ENCODE assay signal across 8 cellular contexts in the genomic region with DNA sequence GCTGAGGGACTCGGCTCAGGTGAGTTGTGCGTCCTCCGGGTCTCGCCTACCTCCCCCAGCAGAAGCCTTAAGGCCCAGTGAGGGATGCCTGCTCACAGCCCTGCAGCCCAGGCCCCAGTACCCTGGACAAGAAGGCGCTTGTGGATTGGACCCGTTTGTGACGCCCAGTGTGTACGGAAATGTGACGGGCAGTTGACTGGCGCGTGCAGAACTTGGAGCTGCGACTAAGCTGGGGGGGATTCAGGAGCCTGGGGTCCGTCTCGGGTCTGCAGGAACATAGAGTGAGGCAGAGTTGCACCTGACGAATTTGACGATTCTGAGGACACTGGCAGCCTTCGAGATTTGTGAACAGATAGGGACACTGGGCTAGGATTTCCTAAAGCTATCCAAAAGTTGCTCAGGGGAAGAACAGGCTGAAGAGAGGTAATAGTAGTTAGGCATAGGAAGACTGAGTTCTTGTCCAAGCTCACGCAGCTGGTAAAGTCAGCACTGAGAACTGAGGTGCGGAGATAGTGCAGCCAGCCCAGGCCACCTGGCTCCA. TPM values are rescaled to one million over a fixed set of nuclear protein-coding genes. Genes with fewer than 3 reads are reported as not detected.
DNase-seq lines count a peak whose midpoint lies in the region; ATAC-seq and TF ChIP-seq lines count a peak whose summit lies in the region.

No MANE protein-coding gene starts in this region.

- H3K4me1 ChIP-seq in DND-41 (ENCODE audit: insufficient read depth, low read length) (peaks cover 31% of the 10 kb centered on the region), Karpas-422 (ENCODE audit: low read length) (peaks cover 9% of the 10 kb centered on the region), neutrophil (ENCODE audit: control insufficient read depth in 1 of 2, insufficient read depth in 1 of 2, low read depth in 1 of 2, low read length in 1 of 2) (peaks cover 15 to 18% of the 10 kb centered on the region in 2 experiments)
- peaks cover 7% of the 10 kb centered on the region for H3K4me1 ChIP-seq in effector memory CD4-positive, alpha-beta T cell (ENCODE audit: control insufficient read depth, insufficient read depth, low read length, poor library complexity, severe bottlenecking)

- H3K27me3 ChIP-seq in DND-41 (ENCODE audit: insufficient read depth, low read length, poor library complexity) = no peaks in the 10 kb centered on the region
- H3K27me3 ChIP-seq in Karpas-422 (ENCODE audit: low read length) = no peaks in the 10 kb centered on the region
- H3K27me3 ChIP-seq in effector memory CD4-positive, alpha-beta T cell (replicated peaks; ENCODE audit: control insufficient read depth, insufficient read depth, low read length, poor library complexity, severe bottlenecking) = no peaks in the 10 kb centered on the region
- H3K27me3 ChIP-seq in neutrophil = peaks cover 4% of the 10 kb centered on the region

- H3K9me2 ChIP-seq in Karpas-422 (replicated peaks; ENCODE audit: insufficient read depth, low read length) = no peaks in the 10 kb centered on the region

- H3K4me3 ChIP-seq in DND-41 (ENCODE audit: low read depth in 1 of 2, low read length in 2 of 2) (peak overlapping the region; percentile 77 to 81), Karpas-422 (ENCODE audit: low read length) (peak overlapping the region; percentile 95), neutrophil (ENCODE audit: low read depth in 1 of 2, low read length in 1 of 2) (peak overlapping the region; percentile 70 to 84)
- peak overlapping the region; percentile 95 for H3K4me3 ChIP-seq in effector memory CD4-positive, alpha-beta T cell (ENCODE audit: insufficient read depth, low read depth, low read length, poor library complexity, severe bottlenecking)

- H3K27ac ChIP-seq in DND-41 (ENCODE audit: low read length) = peak overlapping the region; percentile 87
- H3K27ac ChIP-seq in Karpas-422 (ENCODE audit: low read length) = no peak overlapping the region; the same call in 1 of the 2 replicates
- peak overlapping the region; percentile 57 for H3K27ac ChIP-seq in effector memory CD4-positive, alpha-beta T cell (ENCODE audit: insufficient read depth, low read length, poor library complexity, severe bottlenecking)
- H3K27ac ChIP-seq in neutrophil = peak overlapping the region; percentile 46

- H3K9me3 ChIP-seq in DND-41 (ENCODE audit: insufficient read depth, low read length, severe bottlenecking) (peaks cover 50% of the 10 kb centered on the region), Karpas-422 (ENCODE audit: low read length) (peaks cover 54% of the 10 kb centered on the region), neutrophil (peaks cover 58% of the 10 kb centered on the region)
- peaks cover 33% of the 10 kb centered on the region for H3K9me3 ChIP-seq in effector memory CD4-positive, alpha-beta T cell (ENCODE audit: control insufficient read depth, low read length)

- H4K20me1 ChIP-seq in DND-41 (ENCODE audit: insufficient read depth, low read length) (peaks cover 24% of the 10 kb centered on the region; the same call in 1 of the 2 replicates), Karpas-422 (ENCODE audit: insufficient read depth, low read depth, low read length) (no peaks in the 10 kb centered on the region)

- H3K9ac ChIP-seq in DND-41 (ENCODE audit: low read depth, low read length) (peak overlapping the region; percentile 86), Karpas-422 (ENCODE audit: low read length) (peak overlapping the region; percentile 90)

- ATAC-seq in DND-41 (ENCODE audit: insufficient read depth, low read depth) = no peak; the same call in 2 of the 3 replicates
- no peak for ATAC-seq in HG03565 (IDR thresholded peaks at IDR 0.05; ENCODE audit: unreplicated experiment)

- TF ChIP-seq CTCF in DND-41 (IDR thresholded peaks at IDR 0.05; ENCODE audit: borderline replicate concordance, extremely low read depth, low read length, poor library complexity, severe bottlenecking) = no peak
- TF ChIP-seq CTCF in neutrophil (IDR thresholded peaks at IDR 0.05) = no peak

- DNase-seq in DND-41 (no peak), Karpas-422 (no peak), DMS153 (lab: John Stamatoyannopoulos, UW) (no peak), SW480 (ENCODE audit: low spot score) (no peak), NCI-H748 (lab: John Stamatoyannopoulos, UW; ENCODE audit: unreplicated experiment) (no peak)
- DNase-seq in effector memory CD4-positive, alpha-beta T cell = no peak

- H3K36me3 ChIP-seq in DND-41 (ENCODE audit: insufficient read depth, low read length) (peaks cover 53% of the 10 kb centered on the region), Karpas-422 (ENCODE audit: insufficient read depth, low read length) (peaks cover 50% of the 10 kb centered on the region), neutrophil (no peaks in the 10 kb centered on the region)
- H3K36me3 ChIP-seq in effector memory CD4-positive, alpha-beta T cell (ENCODE audit: control insufficient read depth, insufficient read depth, low read length) = peaks cover 38% of the 10 kb centered on the region

- peak overlapping the region; percentile 96 for H2AFZ ChIP-seq in DND-41 (ENCODE audit: low read depth, low read length)
- peak overlapping the region; percentile 58; the same call in 1 of the 2 replicates for H2AFZ ChIP-seq in Karpas-422 (ENCODE audit: low read length)

- peak overlapping the region; percentile 89 for H3K4me2 ChIP-seq in DND-41 (ENCODE audit: insufficient read depth, low read length)
- peak overlapping the region; percentile 85 for H3K4me2 ChIP-seq in Karpas-422 (ENCODE audit: low read depth, low read length, poor library complexity, severe bottlenecking)

- H3K79me2 ChIP-seq in DND-41 (ENCODE audit: insufficient read depth, low read length) (peaks cover 58% of the 10 kb centered on the region), Karpas-422 (ENCODE audit: low read length) (peaks cover 55% of the 10 kb centered on the region)

RNA-seq across cellular contexts. Expression of a gene that starts 0.5 kb away (rescaled TPM):
- 17.0 and 20.9 TPM in 2 replicates for total RNA-seq in Karpas-422 (2014; rRNA removed; shearing (Covaris generic); ENCODE audit: low replicate concordance)

RNA-seq across cellular contexts. Expression of a gene that starts 13.6 kb away (rescaled TPM):
- not detected in 2 replicates for total RNA-seq in Karpas-422 (2014; rRNA removed; shearing (Covaris generic); ENCODE audit: low replicate concordance)

RNA-seq across cellular contexts. Expression of a gene that starts 26.7 kb away (rescaled TPM):
- total RNA-seq in Karpas-422 (2014; rRNA removed; shearing (Covaris generic); ENCODE audit: low replicate concordance) = 0.11 TPM in 1 of 2 replicates, not detected in the other

RNA-seq across cellular contexts. Expression of a gene that starts 45.1 kb away (rescaled TPM):
- total RNA-seq in Karpas-422 (2014; rRNA removed; shearing (Covaris generic); ENCODE audit: low replicate concordance) = 5.5 and 9.3 TPM in 2 replicates

RNA-seq across cellular contexts. Expression of a gene that starts 49.3 kb away (rescaled TPM):
- total RNA-seq in Karpas-422 (2014; rRNA removed; shearing (Covaris generic); ENCODE audit: low replicate concordance) = 21.8 and 22.2 TPM in 2 replicates
